1 cellular context compared by ENCODE assay signal in genomic region chr2:177693658-177694334, GRCh38.
TF ChIP-seq lines count a peak whose summit lies in the region.

No MANE protein-coding gene starts in this region.

TF ChIP-seq in K562, 482 proteins besides CTCF, POLR2A, EP300 and RAD21 (continued from another document and continues in another):
- no peak for TF ChIP-seq ZBTB49 (CRISPR knock-in tag; IDR thresholded peaks at IDR 0.05; ENCODE audit: borderline replicate concordance)
- no peak for TF ChIP-seq ZFX (CRISPR knock-in tag; IDR thresholded peaks at IDR 0.05)
- 0 out of 2 replicates have a peak, but pooled peaks have one; percentile 47 for TF ChIP-seq ZEB2 (IDR thresholded peaks at IDR 0.05)
- no peak for TF ChIP-seq SMARCA5 (IDR thresholded peaks at IDR 0.05)
- no peak for TF ChIP-seq GTF2B (IDR thresholded peaks at IDR 0.05; ENCODE audit: extremely low read depth, insufficient read length)
- no peak for TF ChIP-seq ZNF324 (CRISPR knock-in tag; IDR thresholded peaks at IDR 0.05)
- TF ChIP-seq CREB3 (tag; conservative IDR thresholded peaks at IDR 0.05; ENCODE audit: low read depth), result no peak
- no peak; the same call in 1 of the 2 replicates for TF ChIP-seq ZNF395 (CRISPR knock-in tag; IDR thresholded peaks at IDR 0.05)
- no peak for TF ChIP-seq ZNF583 (CRISPR knock-in tag; IDR thresholded peaks at IDR 0.05)
- TF ChIP-seq RERE (CRISPR knock-in tag; IDR thresholded peaks at IDR 0.05; ENCODE audit: borderline replicate concordance), result no peak
- TF ChIP-seq DNMT1 (IDR thresholded peaks at IDR 0.05), result no peak
- TF ChIP-seq ELK3 (CRISPR knock-in tag; IDR thresholded peaks at IDR 0.05), result no peak
- peak; percentile 75 for TF ChIP-seq CEBPG (CRISPR knock-in tag; IDR thresholded peaks at IDR 0.05)
- peak; percentile 96 for TF ChIP-seq CEBPG (tag; conservative IDR thresholded peaks at IDR 0.05 in 1 of 2, IDR thresholded peaks at IDR 0.05 in 1 of 2)
- TF ChIP-seq KAT2B (IDR thresholded peaks at IDR 0.05; ENCODE audit: low read depth, low read length), result no peak
- peak in 1 of 2 experiments; percentile 85; a peak in 2 of 4 replicates for TF ChIP-seq MLLT1 (IDR thresholded peaks at IDR 0.05)
- TF ChIP-seq CBX1 (IDR thresholded peaks at IDR 0.05; ENCODE audit: low read depth), result no peak
- peak; percentile 98 for TF ChIP-seq DPF2 (IDR thresholded peaks at IDR 0.05)
- TF ChIP-seq STAT6 (CRISPR knock-in tag; IDR thresholded peaks at IDR 0.05), result no peak
- peak; percentile 99 for TF ChIP-seq ARID1B (IDR thresholded peaks at IDR 0.05)
- no peak for TF ChIP-seq ZC3H11A (IDR thresholded peaks at IDR 0.05; ENCODE audit: low read depth, low read length)
- 0 out of 2 replicates have a peak, but pooled peaks have one; percentile 27 for TF ChIP-seq RBFOX2 (IDR thresholded peaks at IDR 0.05; ENCODE audit: low read depth, low read length)
- no peak for TF ChIP-seq RBM15 (IDR thresholded peaks at IDR 0.05; ENCODE audit: insufficient read depth, low read length)
- no peak for TF ChIP-seq GABPB1 (CRISPR knock-in tag; IDR thresholded peaks at IDR 0.05)
- TF ChIP-seq CUX1 (CRISPR knock-in tag; IDR thresholded peaks at IDR 0.05), result no peak
- no peak for TF ChIP-seq ETS2 (tag; IDR thresholded peaks at IDR 0.05; ENCODE audit: borderline replicate concordance, poor library complexity, severe bottlenecking)
- no peak for TF ChIP-seq ZNF217 (CRISPR knock-in tag; IDR thresholded peaks at IDR 0.05)
- TF ChIP-seq FOXP1 (CRISPR knock-in tag; IDR thresholded peaks at IDR 0.05), result no peak
- TF ChIP-seq IFI16 (CRISPR knock-in tag; IDR thresholded peaks at IDR 0.05), result no peak
- no peak for TF ChIP-seq E2F6 (IDR thresholded peaks at IDR 0.05; ENCODE audit: borderline replicate concordance in 1 of 2, extremely low read depth in 1 of 2, insufficient read depth in 1 of 2, insufficient read length in 1 of 2, low read depth in 1 of 2, low read length in 1 of 2, poor library complexity in 1 of 2, severe bottlenecking in 1 of 2)
- peak; percentile 94 for TF ChIP-seq SMARCC2 (IDR thresholded peaks at IDR 0.05; ENCODE audit: low read depth)
